ENCODE assay signal across 12 cellular contexts in the genomic region with DNA sequence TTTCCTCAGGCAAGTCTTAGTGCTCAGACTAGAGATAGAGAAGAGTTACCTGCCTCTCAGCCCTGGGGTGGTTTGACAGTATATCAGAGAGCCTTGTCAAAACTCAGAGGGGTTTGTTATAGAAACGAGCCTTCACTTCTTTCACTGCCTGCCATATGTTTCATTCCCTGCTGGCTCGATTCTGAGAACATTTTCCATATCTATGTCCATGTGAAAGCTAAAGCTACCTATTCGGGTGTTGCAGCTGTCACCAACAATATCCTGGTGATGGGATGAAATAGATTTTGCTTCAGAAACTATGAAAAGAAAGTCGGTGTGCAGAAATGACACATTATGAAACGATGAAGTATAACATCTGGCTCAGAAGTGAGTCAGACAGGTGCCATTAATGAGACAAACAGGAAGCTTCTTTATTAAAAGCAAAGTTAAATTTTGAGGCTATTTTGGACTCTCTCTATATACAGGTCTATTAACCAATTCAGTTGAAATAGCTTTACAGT. TPM values are rescaled to one million over a fixed set of nuclear protein-coding genes. Genes with fewer than 3 reads are reported as not detected.
DNase-seq lines count a peak whose midpoint lies in the region; ATAC-seq, FAIRE-seq and TF ChIP-seq lines count a peak whose summit lies in the region.
"Had no signal": no experiment of that assay in that cellular context is flagged by ENCODE, and none has a peak within 500 bp of the region (broad histone marks: within the 10 kb centered on the region; RNA-seq: fewer than 3 reads in every experiment).

No MANE protein-coding gene starts in this region.

- DNase-seq in DMS 273 (lab: John Stamatoyannopoulos, UW; ENCODE audit: unreplicated experiment), result peak; percentile 8
- no peak for DNase-seq in DMS 273 treated with DMSO at 0.1 percent for 48 hours (lab: John Stamatoyannopoulos, UW)
- DNase-seq in epithelial cell of esophagus (ENCODE audit: low read depth), result peak; percentile 66
- DNase-seq in ACHN, result no peak
- no peak for DNase-seq in naive thymus-derived CD4-positive, alpha-beta T cell
- DNase-seq in small intestine, result no peak
- DNase-seq: erythroblast, mucosa of descending colon, NCI-H748 treated with DMSO at 0.1 percent for 48 hours had no signal

- peak; percentile 94 for ATAC-seq in GM21526 (IDR thresholded peaks at IDR 0.05; ENCODE audit: low FRiP score, unreplicated experiment)
- ATAC-seq in HG03354 (IDR thresholded peaks at IDR 0.05; ENCODE audit: poor library complexity, severe bottlenecking, unreplicated experiment), result peak; percentile 92
- ATAC-seq in naive thymus-derived CD4-positive, alpha-beta T cell, result no peak

- H3K27ac ChIP-seq in naive thymus-derived CD4-positive, alpha-beta T cell (ENCODE audit: low read depth, low read length), result no peak overlapping the region
- H3K27ac ChIP-seq in small intestine (ENCODE audit: low read depth in 1 of 2, low read length in 1 of 2), result no peak overlapping the region
- H3K27ac ChIP-seq: 22Rv1 had no signal

- no peaks in the 10 kb centered on the region for H3K9me3 ChIP-seq in naive thymus-derived CD4-positive, alpha-beta T cell (ENCODE audit: control insufficient read depth in 2 of 3, low read length in 3 of 3)
- no peaks in the 10 kb centered on the region for H3K9me3 ChIP-seq in small intestine (ENCODE audit: control insufficient read depth, low read depth)
- H3K9me3 ChIP-seq: mucosa of descending colon had no signal

- in situ Hi-C loops in ACHN (cut with HindIII; ENCODE audit: low pct_ligation_motif_present, low pct_unique_long_range_greater_than_20kb, low sequenced_read_pairs), result no loop called here

- H3K27me3 Mint-ChIP-seq in naive thymus-derived CD4-positive, alpha-beta T cell, result no peaks in the 10 kb centered on the region

- peaks cover 0 to 4% (median 0%) of the 10 kb centered on the region in 5 donors for H3K36me3 Mint-ChIP-seq in naive thymus-derived CD4-positive, alpha-beta T cell

- CTCF ChIA-PET in naive thymus-derived CD4-positive, alpha-beta T cell (lab: Charles Lee), result interaction anchor here (0.6 kb wide), 1 partner anchor 1194 kb away, joined by 3 read pairs; no protein-coding TSS in a partner anchor

- peak overlapping the region in 1 of 9 donors; percentile 70 for H3K27ac Mint-ChIP-seq in naive thymus-derived CD4-positive, alpha-beta T cell

- TF ChIP-seq CTCF in epithelial cell of esophagus (IDR thresholded peaks at IDR 0.05; ENCODE audit: insufficient read depth, low read depth, low read length, missing control alignments), result no peak

- peaks cover 0 to 4% (median 0%) of the 10 kb centered on the region in 11 donors for H3K9me3 Mint-ChIP-seq in naive thymus-derived CD4-positive, alpha-beta T cell

- intact Hi-C loops in naive thymus-derived CD4-positive, alpha-beta T cell (cut with micrococcal nuclease), result no loop called here

- H3K4me3 ChIP-seq in epithelial cell of esophagus (ENCODE audit: low read length), result no peak overlapping the region
- H3K4me3 ChIP-seq in naive thymus-derived CD4-positive, alpha-beta T cell (ENCODE audit: low read length), result no peak overlapping the region
- H3K4me3 ChIP-seq in small intestine (ENCODE audit: low read depth in 1 of 2, low read length in 2 of 2), result no peak overlapping the region
- H3K4me3 ChIP-seq: mucosa of descending colon had no signal

- H3K4me1 ChIP-seq in naive thymus-derived CD4-positive, alpha-beta T cell (ENCODE audit: control insufficient read depth in 2 of 2, insufficient read depth in 2 of 2, low read length in 2 of 2), result no peaks in the 10 kb centered on the region
- H3K4me1 ChIP-seq in small intestine (ENCODE audit: control insufficient read depth in 2 of 2, insufficient read depth in 1 of 2, low read depth in 1 of 2, low read length in 1 of 2), result no peaks in the 10 kb centered on the region

- H3K4me3 Mint-ChIP-seq in naive thymus-derived CD4-positive, alpha-beta T cell, result peak overlapping the region in 1 of 10 donors; percentile 73

- no peaks in the 10 kb centered on the region for H3K27me3 ChIP-seq in naive thymus-derived CD4-positive, alpha-beta T cell (ENCODE audit: control insufficient read depth in 2 of 2, insufficient read depth in 2 of 2, low read length in 2 of 2)
- no peaks in the 10 kb centered on the region for H3K27me3 ChIP-seq in small intestine (ENCODE audit: control insufficient read depth in 2 of 2, insufficient read depth in 2 of 2, low read length in 2 of 2)

- H3K36me3 ChIP-seq in naive thymus-derived CD4-positive, alpha-beta T cell (ENCODE audit: control insufficient read depth in 2 of 3, insufficient read depth in 3 of 3, low read length in 3 of 3), result no peaks in the 10 kb centered on the region
- no peaks in the 10 kb centered on the region for H3K36me3 ChIP-seq in small intestine (ENCODE audit: control insufficient read depth in 2 of 2, insufficient read depth in 2 of 2, low read length in 2 of 2)

- WGBS in small intestine, 3 donors, result 58 to 68% (median 61%) methylated on average over 5 of the region's 5 CpGs

- POLR2A ChIA-PET in naive thymus-derived CD4-positive, alpha-beta T cell (lab: Charles Lee), result no interaction called here

- no peak for FAIRE-seq in small intestine (lab: Jason Lieb, UNC)

- H3K4me1 Mint-ChIP-seq in naive thymus-derived CD4-positive, alpha-beta T cell, result peaks cover 0 to 29% (median 0%) of the 10 kb centered on the region in 7 donors

RNA-seq across cellular contexts. Expression of gene TANK, which starts 56.1 kb away (rescaled TPM):
- total RNA-seq in naive thymus-derived CD4-positive, alpha-beta T cell, result 100 to 1,000 TPM in 2 of 5 experiments, 10 to 100 TPM in 3; 57.4 to 142 (median 62.4) TPM
- 10 to 100 TPM; 45.5 to 50.3 TPM for polyA plus RNA-seq in naive thymus-derived CD4-positive, alpha-beta T cell
- 10 to 100 TPM; 27.7 to 39.1 (median 35.1) TPM for polyA plus RNA-seq in small intestine

Comparison
In these comparisons a context has a peak if more than half of its experiments do, and no peak if none do; other contexts are left out.
1. DNase-seq: peak in DMS 273 (single experiment) and epithelial cell of esophagus (single experiment); none in DMS 273 treated with DMSO at 0.1 percent for 48 hours (single experiment), ACHN (single experiment), naive thymus-derived CD4-positive, alpha-beta T cell (0 of 9) and small intestine (single experiment).